27 cellular contexts compared by ENCODE assay signal in genomic region chr1:29722598-29722997, GRCh38.
"Had no signal": no experiment of that assay in that cellular context is flagged by ENCODE, and none has a peak within 500 bp of the region (broad histone marks: within the 10 kb centered on the region; RNA-seq: fewer than 3 reads in every experiment).

No MANE protein-coding gene starts in this region.

- ATAC-seq: activated CD4-positive, CD25-positive, alpha-beta regulatory T cell treated with anti-CD3 and anti-CD28 coated beads, Interleukin-2, amount 50 U/mL, for 24 hours; activated naive CD8-positive, alpha-beta T cell treated with anti-CD3 and anti-CD28 coated beads, Interleukin-2, amount 50 U/mL, for 24 hours; activated T-cell treated with anti-CD3 and anti-CD28 coated beads, Interleukin-2, amount 50 U/mL, for 4 hours; body of pancreas; esophagus mucosa; T-helper 17 cell had no signal

- H3K4me3 ChIP-seq: body of pancreas, cardiac muscle cell, colonic mucosa had no signal

- H3K27me3 ChIP-seq: body of pancreas, cardiac muscle cell, colonic mucosa had no signal

- H3K36me3 ChIP-seq: cardiac muscle cell, colonic mucosa, WERI-Rb-1 had no signal

- H3K4me1 ChIP-seq: body of pancreas, colonic mucosa had no signal

- H3K27ac ChIP-seq: body of pancreas, cardiac muscle cell, colonic mucosa, WERI-Rb-1 had no signal

- DNase-seq: activated B cell treated with CpG ODN at 0.5 μM for 24 hours; activated CD4-positive, alpha-beta memory T cell treated with anti-CD3 and anti-CD28 coated beads, Interleukin-2, amount 10 ng/mL, durations not matched to agents 7 days and 5 days; activated CD4-positive, alpha-beta T cell treated with anti-CD3 and anti-CD28 coated beads, Interleukin-2, amount 10 ng/mL, durations not matched to agents 24 days and 14 days; activated CD4-positive, alpha-beta T cell treated with anti-CD3 and anti-CD28 coated beads, Interleukin-2, amount 50 U/mL, for 4 hours; activated CD8-positive, alpha-beta memory T cell treated with anti-CD3 and anti-CD28 coated beads, Interleukin-2, amount 50 U/mL, for 48 hours; activated effector memory CD4-positive, alpha-beta T cell treated with anti-CD3 and anti-CD28 coated beads, Interleukin-2, amount 50 U/mL, for 16 hours; activated naive CD4-positive, alpha-beta T cell treated with anti-CD3 and anti-CD28 coated beads for 36 hours; activated naive CD8-positive, alpha-beta T cell treated with anti-CD3 and anti-CD28 coated beads for 36 hours; activated naive CD8-positive, alpha-beta T cell treated with anti-CD3 and anti-CD28 coated beads, Interleukin-2, amount 50 U/mL, for 24 hours; activated T-cell treated with anti-CD3 and anti-CD28 coated beads for 4 hours; activated T-cell treated with anti-CD3 and anti-CD28 coated beads, Interleukin-2, amount 50 U/mL, for 4 hours; body of pancreas; central memory CD4-positive, alpha-beta T cell; cerebellar nuclear complex; colonic mucosa; effector memory CD4-positive, alpha-beta T cell; endodermal cell; foreskin fibroblast; head of caudate nucleus; T-helper 1 cell; T-helper 17 cell; T1000; WERI-Rb-1 had no signal

- H3K9me3 ChIP-seq: colonic mucosa had no signal

- FAIRE-seq: frontal cortex had no signal
